Comparison of ENCODE assay signal across 9 cellular contexts in the genomic region with DNA sequence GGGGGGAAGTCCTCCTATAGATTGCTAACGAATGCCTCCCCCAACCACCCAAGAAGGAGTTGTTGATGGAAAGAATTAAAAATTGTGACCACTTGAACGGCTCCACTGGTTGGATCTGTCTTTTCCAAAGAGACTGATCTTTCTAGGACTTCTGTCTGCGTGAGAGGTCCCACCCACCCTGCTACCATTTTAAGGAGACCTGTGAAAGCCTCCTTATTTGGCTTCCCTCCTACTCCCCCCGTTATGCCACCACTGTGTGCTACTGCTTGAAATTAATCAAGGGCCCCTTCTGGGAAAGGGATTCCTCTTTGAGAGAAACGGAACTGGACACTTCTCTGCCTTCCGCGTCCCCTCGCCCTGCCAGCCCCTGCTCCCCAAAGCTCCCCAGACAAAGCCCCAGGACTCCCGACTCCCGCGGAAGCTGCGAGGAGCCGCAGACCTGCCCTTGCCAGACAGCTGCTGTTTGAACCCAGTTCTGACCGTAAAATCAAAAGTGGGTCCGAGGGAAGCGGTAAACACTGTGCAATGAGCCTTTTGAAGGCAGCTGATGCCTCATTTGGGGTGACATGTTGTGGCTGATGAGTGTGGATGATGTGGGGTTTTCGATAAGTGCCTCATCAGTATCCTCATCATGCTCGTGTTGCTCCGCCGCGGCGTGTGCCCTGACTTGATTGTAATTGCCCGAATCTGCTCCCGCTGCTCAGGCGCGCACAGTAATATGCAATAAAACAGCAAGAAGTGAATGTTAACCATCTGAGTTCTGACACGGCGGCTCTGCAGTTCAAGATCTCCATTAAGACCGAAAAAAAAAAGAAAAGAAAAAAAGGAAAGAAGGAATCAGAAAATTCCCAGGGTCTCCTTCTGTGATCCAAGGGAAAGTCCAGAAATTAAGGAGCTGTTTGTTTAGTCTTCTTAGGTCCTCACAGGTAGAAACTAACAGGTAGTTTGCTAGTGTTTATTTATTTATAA. TPM values are rescaled to one million over a fixed set of nuclear protein-coding genes. Genes with fewer than 3 reads are reported as not detected.
DNase-seq lines count a peak whose midpoint lies in the region; ATAC-seq, FAIRE-seq and TF ChIP-seq lines count a peak whose summit lies in the region.
"Had no signal": no experiment of that assay in that cellular context is flagged by ENCODE, and none has a peak within 500 bp of the region (broad histone marks: within the 10 kb centered on the region; RNA-seq: fewer than 3 reads in every experiment).

No MANE protein-coding gene starts in this region.

- peaks cover 51% of the 10 kb centered on the region for H3K27me3 Mint-ChIP-seq in activated CD4-positive, alpha-beta T cell treated with anti-CD3 and anti-CD28 coated beads, Interleukin-2, amount 10 ng/mL, durations not matched to agents 24 days and 14 days

- no peaks in the 10 kb centered on the region for H3K79me2 ChIP-seq in GM12878 (ENCODE audit: control insufficient read depth, insufficient read depth, low read length)

- CTCF ChIA-PET in GM12878 (lab: Yijun Ruan, JAX) = interaction anchor here (0.9 kb wide), 1 partner anchor 392 kb away, joined by 3 read pairs; no protein-coding TSS in a partner anchor

- peak overlapping the region; percentile 73 for H3K4me3 Mint-ChIP-seq in activated CD4-positive, alpha-beta T cell treated with anti-CD3 and anti-CD28 coated beads, Interleukin-2, amount 10 ng/mL, durations not matched to agents 24 days and 14 days

- H2AFZ ChIP-seq in GM12878 (ENCODE audit: control insufficient read depth, low read depth, low read length) = no peak overlapping the region; the same call in 1 of the 2 replicates

- H3K27me3 ChIP-seq in GM12878 (replicated peaks in 1 of 2; ENCODE audit: control insufficient read depth in 2 of 2, insufficient read depth in 2 of 2, low read length in 1 of 2) (peaks cover 0 to 2% of the 10 kb centered on the region in 2 experiments; a peak in 2 of 4 replicates), tibial nerve (peaks cover 0 to 32% of the 10 kb centered on the region in 2 donors)
- H3K27me3 ChIP-seq: BLaER1 treated with 17β-estradiol and CSF1 and Interleukin-3, amounts not matched to agents 10 nM and 100 nM had no signal

- H3K4me2 ChIP-seq in GM12878 (ENCODE audit: control insufficient read depth, insufficient read depth) = 0 out of 2 replicates have a peak overlapping the region, but pooled peaks have one; percentile 18

- intact Hi-C loops in activated CD4-positive, alpha-beta T cell treated with anti-CD3 and anti-CD28 coated beads, Interleukin-2, amount 10 ng/mL, durations not matched to agents 24 days and 14 days (cut with micrococcal nuclease) = no loop called here
- intact Hi-C loops in GM12878 (cut with micrococcal nuclease; ENCODE audit: unreplicated experiment) = no loop called here

- SMC1A ChIA-PET in GM12878 (lab: Charles Lee; ENCODE audit: uncharacterized antibody, unreplicated experiment) = no interaction called here

- H3K36me3 ChIP-seq in GM12878 (ENCODE audit: control insufficient read depth in 2 of 2, insufficient read depth in 2 of 2, low read length in 1 of 2) (no peaks in the 10 kb centered on the region), tibial nerve (no peaks in the 10 kb centered on the region)
- H3K36me3 ChIP-seq: BLaER1 treated with 17β-estradiol and CSF1 and Interleukin-3, amounts not matched to agents 10 nM and 100 nM had no signal

- H3K4me1 ChIP-seq in GM12878 (ENCODE audit: control insufficient read depth, insufficient read depth, low read length) (no peaks in the 10 kb centered on the region), tibial nerve (peaks cover 0 to 11% (median 0%) of the 10 kb centered on the region in 4 donors)

- H3K4me3 ChIP-seq in GM12878 (no peak overlapping the region), tibial nerve (peak overlapping the region in 3 of 4 donors; percentile 27 to 47 (median 41))
- H3K4me3 ChIP-seq: BLaER1 treated with 17β-estradiol and CSF1 and Interleukin-3, amounts not matched to agents 10 nM and 100 nM had no signal

- H3K36me3 Mint-ChIP-seq in activated CD4-positive, alpha-beta T cell treated with anti-CD3 and anti-CD28 coated beads, Interleukin-2, amount 10 ng/mL, durations not matched to agents 24 days and 14 days (ENCODE audit: low read depth) = no peaks in the 10 kb centered on the region

- FAIRE-seq in GM12878 (lab: Jason Lieb, UNC) = no peak

- POLR2A ChIA-PET in GM12878 (lab: Charles Lee) = no interaction called here

- no peak for ATAC-seq in GM12878

- H3K27ac ChIP-seq in GM12878 (ENCODE audit: control insufficient read depth, insufficient read depth) (no peak overlapping the region), tibial nerve (no peak overlapping the region)
- H3K27ac ChIP-seq: BLaER1 treated with 17β-estradiol and CSF1 and Interleukin-3, amounts not matched to agents 10 nM and 100 nM had no signal

- H3K9me3 Mint-ChIP-seq in activated CD4-positive, alpha-beta T cell treated with anti-CD3 and anti-CD28 coated beads, Interleukin-2, amount 10 ng/mL, durations not matched to agents 24 days and 14 days = no peaks in the 10 kb centered on the region

- in situ Hi-C loops in GM12878 (cut with MboI) (no loop called here), KBM-7 (cut with MboI; ENCODE audit: low pct_unique_long_range_greater_than_20kb, low sequenced_read_pairs) (no loop called here)

- H3K9me3 ChIP-seq in GM12878 (replicated peaks; ENCODE audit: control insufficient read depth, insufficient read depth, low read length) = no peaks in the 10 kb centered on the region
- H3K9me3 ChIP-seq in tibial nerve = no peaks in the 10 kb centered on the region
- H3K9me3 ChIP-seq: BLaER1 treated with 17β-estradiol and CSF1 and Interleukin-3, amounts not matched to agents 10 nM and 100 nM had no signal

- TF ChIP-seq EP300 in GM12878 (IDR thresholded peaks at IDR 0.05; ENCODE audit: borderline replicate concordance in 1 of 2, control insufficient read depth in 1 of 2, low read depth in 2 of 2, low read length in 2 of 2) = no peak
- no peak for TF ChIP-seq EP300 in tibial nerve (IDR thresholded peaks at IDR 0.05)

- no peak overlapping the region for H3K9ac ChIP-seq in GM12878 (ENCODE audit: control insufficient read depth, insufficient read depth, low read length)
- H3K9ac ChIP-seq: BLaER1 treated with 17β-estradiol and CSF1 and Interleukin-3, amounts not matched to agents 10 nM and 100 nM had no signal

- WGBS in GM12878 (ENCODE audit: insufficient coverage, insufficient replicate concordance, low lambda C conversion rate, missing lambda C conversion rate) = 11% methylated on average over 29 of the region's 29 CpGs
- 5 to 7% methylated on average over 29 of the region's 29 CpGs for WGBS in tibial nerve, 2 donors

- RAD21 ChIA-PET in GM12878 (lab: Charles Lee; ENCODE audit: unreplicated experiment) = no interaction called here

- BruUV-seq in GM12878 (replicated peaks; lab: Mats Ljungman, UMichigan) = no TSS peak

- peaks cover 6% of the 10 kb centered on the region for H3K4me1 Mint-ChIP-seq in activated CD4-positive, alpha-beta T cell treated with anti-CD3 and anti-CD28 coated beads, Interleukin-2, amount 10 ng/mL, durations not matched to agents 24 days and 14 days

- peak; percentile 56 for DNase-seq in activated CD4-positive, alpha-beta T cell treated with anti-CD3 and anti-CD28 coated beads, Interleukin-2, amount 10 ng/mL, durations not matched to agents 24 days and 14 days
- DNase-seq in activated CD4-positive, alpha-beta T cell treated with anti-CD3 and anti-CD28 coated beads for 1 hour = no peak
- DNase-seq in GM12878 (ENCODE audit: low read depth, low spot score) = no peak
- DNase-seq in midbrain (lab: John Stamatoyannopoulos, UW) = peak; percentile 2
- no peak for DNase-seq in tibial nerve (ENCODE audit: low spot score in 2 of 2)
- DNase-seq in NK-92 treated with Interleukin-12 subunit alpha and Interleukin-12 subunit beta, amount 100 ng/mL, for 24 hours (lab: John Stamatoyannopoulos, UW) = no peak
- DNase-seq in superior temporal gyrus (ENCODE audit: extremely low spot score) = no peak
- no peak for DNase-seq in KBM-7

- peak overlapping the region; percentile 35 for H3K27ac Mint-ChIP-seq in activated CD4-positive, alpha-beta T cell treated with anti-CD3 and anti-CD28 coated beads, Interleukin-2, amount 10 ng/mL, durations not matched to agents 24 days and 14 days

- TF ChIP-seq CTCF in GM12878 (IDR thresholded peaks at IDR 0.05 in 2 of 3, conservative IDR thresholded peaks at IDR 0.05 in 1 of 3; ENCODE audit: control insufficient read depth in 2 of 3, extremely low read depth in 1 of 3, insufficient read depth in 1 of 3, low read depth in 3 of 3, low read length in 3 of 3) (no peak), tibial nerve (IDR thresholded peaks at IDR 0.05) (no peak)

- TF ChIP-seq RAD21 in GM12878 (IDR thresholded peaks at IDR 0.05; ENCODE audit: insufficient read depth, low read depth, low read length) = no peak

- no peaks in the 10 kb centered on the region for H4K20me1 ChIP-seq in GM12878 (ENCODE audit: control insufficient read depth, insufficient read depth)
- H4K20me1 ChIP-seq: BLaER1 treated with 17β-estradiol and CSF1 and Interleukin-3, amounts not matched to agents 10 nM and 100 nM had no signal

- TF ChIP-seq POLR2A in GM12878 (IDR thresholded peaks at IDR 0.05; ENCODE audit: low read depth, low read length) (no peak), tibial nerve (IDR thresholded peaks at IDR 0.05) (no peak)

RNA-seq across cellular contexts. Expression of gene MBIP, which starts 48.2 kb away (rescaled TPM):
- total RNA-seq in activated CD4-positive, alpha-beta T cell treated with anti-CD3 and anti-CD28 coated beads, Interleukin-2, amount 10 ng/mL, durations not matched to agents 24 days and 14 days = 30.3 and 31.3 TPM in 2 replicates
- total RNA-seq in GM12878 (2013; cell fraction: nucleolus; rRNA removed) = 41.6 and 43.2 TPM in 2 replicates
- total RNA-seq in GM12878 (2014; rRNA removed) (8.1 and 9.0 TPM in 2 replicates), GM12878 (2014; rRNA removed; fragmentation: Illumina TruSeq; extraction: Trizol) (17.4 and 20.1 TPM in 2 replicates), GM12878 (2021) (17.5 and 21.5 TPM in 2 replicates), tibial nerve (10 to 100 TPM; 18.9 to 38.0 (median 25.5) TPM)
- 10.4 TPM for polyA plus RNA-seq in GM12878 (2011; ENCODE audit: low read depth)
- polyA plus RNA-seq in GM12878 (2011; rRNA removed) (33.7 and 56.7 TPM in 2 replicates), GM12878 (2014; fragmentation: Illumina TruSeq; extraction: Trizol) (36.4 and 46.9 TPM in 2 replicates), GM12878 (2014; fragmentation: Nextera tagmentation; extraction: Ambion mirVana) (10 to 100 TPM; 31.3 to 43.5 TPM), GM12878 (2014; rRNA removed) (19.2 and 21.6 TPM in 2 replicates), GM12878 (2016; fragmentation: Nextera tagmentation; extraction: Ambion mirVana) (10 to 100 TPM; 33.0 to 35.8 TPM)
- 12.8 and 14.7 TPM in 2 replicates for polyA plus RNA-seq in GM12878 (2011; cell fraction: cytosol; rRNA removed)
- polyA plus RNA-seq in GM12878 (2011; cell fraction: nucleus; rRNA removed) = 21.7 and 30.6 TPM in 2 replicates
- 20.7 and 21.4 TPM in 2 replicates for polyA plus RNA-seq in GM12878 (2012)
- polyA minus RNA-seq in GM12878 (2011; rRNA and poly(A)+ RNA removed) = 17.1 and 23.0 TPM in 2 replicates
- 7.6 and 9.1 TPM in 2 replicates for polyA minus RNA-seq in GM12878 (2011; cell fraction: cytosol; rRNA and poly(A)+ RNA removed)
- polyA minus RNA-seq in GM12878 (2011; cell fraction: nucleus; rRNA and poly(A)+ RNA removed) = 29.9 and 30.5 TPM in 2 replicates

Comparison
In these comparisons a context has a peak if more than half of its experiments do, and no peak if none do; other contexts are left out.
1. DNase-seq: peak in activated CD4-positive, alpha-beta T cell treated with anti-CD3 and anti-CD28 coated beads, Interleukin-2, amount 10 ng/mL, durations not matched to agents 24 days and 14 days (single experiment) and midbrain (single experiment); none in activated CD4-positive, alpha-beta T cell treated with anti-CD3 and anti-CD28 coated beads for 1 hour (single experiment), GM12878 (single experiment), tibial nerve (0 of 2), NK-92 treated with Interleukin-12 subunit alpha and Interleukin-12 subunit beta, amount 100 ng/mL, for 24 hours (single experiment), superior temporal gyrus (single experiment) and KBM-7 (single experiment).